In genomic region chr13:86142080-86142479, GRCh38 we compare ENCODE assay signal across 26 cellular contexts.
"Had no signal": no experiment of that assay in that cellular context is flagged by ENCODE, and none has a peak within 500 bp of the region (broad histone marks: within the 10 kb centered on the region; RNA-seq: fewer than 3 reads in every experiment).

No MANE protein-coding gene starts in this region.

- H3K36me3 ChIP-seq: heart right ventricle, left lung, lower lobe of right lung, suprapubic skin, thoracic aorta, tibial artery, upper lobe of right lung had no signal

- H3K4me2 ChIP-seq: hepatocyte had no signal

- H3K9me3 ChIP-seq: left lung, lower lobe of right lung, psoas muscle, suprapubic skin, thoracic aorta, tibial artery, upper lobe of right lung had no signal

- H2AFZ ChIP-seq: hepatocyte, parathyroid adenoma had no signal

- H3K27me3 ChIP-seq: heart right ventricle, hepatocyte, left lung, suprapubic skin, tibial artery, upper lobe of right lung had no signal

- FAIRE-seq: keratinocyte, urothelium cell line had no signal

- H3K27ac ChIP-seq: heart right ventricle, hepatocyte, left lung, lower lobe of right lung, parathyroid adenoma, psoas muscle, skin epidermis, suprapubic skin, thoracic aorta, tibial artery, upper lobe of right lung had no signal

- H3K4me3 ChIP-seq: heart right ventricle, hepatocyte, left lung, lower lobe of right lung, psoas muscle, skin epidermis, suprapubic skin, thoracic aorta, tibial artery, upper lobe of right lung had no signal

- DNase-seq: heart right ventricle; left colon; left lung; lower lobe of right lung; mammary epithelial cell; mesenchymal stem cell; naive thymus-derived CD8-positive, alpha-beta T cell; nucleus accumbens; psoas muscle; stimulated activated CD4-positive, alpha-beta T cell treated with anti-CD3 and anti-CD28 coated beads, Interleukin-12 subunit alpha, Interleukin-12 subunit beta, amount 100 ng/mL, for 4 hours; stimulated activated CD4-positive, alpha-beta T cell treated with anti-CD3 and anti-CD28 coated beads, Interleukin-15, amount 100 ng/mL, for 24 hours; stimulated activated CD4-positive, alpha-beta T cell treated with anti-CD3 and anti-CD28 coated beads, Interleukin-2, amount 100 ng/mL, for 24 hours; stimulated activated CD4-positive, alpha-beta T cell treated with anti-CD3 and anti-CD28 coated beads, Interleukin-4, amount 100 ng/mL, for 1 hour; stimulated activated naive B cell treated with anti-CD40 and anti-IgM and Interleukin-4, amounts not matched to agents 10 μg/mL and 1 μg/mL and 100 μg/mL, for 72 hours; stimulated activated naive CD8-positive, alpha-beta T cell treated with anti-CD3 and anti-CD28 coated beads, Interleukin-15, Interleukin-2, amounts not matched to agents 100 U/mL and 50 U/mL, for 24 hours; tibial artery; trophoblast cell; upper lobe of right lung had no signal

- H3K4me1 ChIP-seq: heart right ventricle, left lung, lower lobe of right lung, parathyroid adenoma, psoas muscle, suprapubic skin, tibial artery, upper lobe of right lung had no signal

- ATAC-seq: heart right ventricle; left colon; left lung; lower lobe of right lung; naive thymus-derived CD8-positive, alpha-beta T cell; psoas muscle; sciatic nerve; stimulated activated naive B cell treated with anti-CD40 and anti-IgM and Interleukin-4, amounts not matched to agents 10 μg/mL and 1 μg/mL and 100 μg/mL, for 72 hours; stimulated activated naive CD8-positive, alpha-beta T cell treated with anti-CD3 and anti-CD28 coated beads, Interleukin-15, Interleukin-2, amounts not matched to agents 100 U/mL and 50 U/mL, for 24 hours; upper lobe of right lung had no signal

- H3K79me2 ChIP-seq: hepatocyte, parathyroid adenoma had no signal

- H3K9ac ChIP-seq: parathyroid adenoma had no signal
